ENCODE assay signal across 9 cellular contexts in the genomic region with DNA sequence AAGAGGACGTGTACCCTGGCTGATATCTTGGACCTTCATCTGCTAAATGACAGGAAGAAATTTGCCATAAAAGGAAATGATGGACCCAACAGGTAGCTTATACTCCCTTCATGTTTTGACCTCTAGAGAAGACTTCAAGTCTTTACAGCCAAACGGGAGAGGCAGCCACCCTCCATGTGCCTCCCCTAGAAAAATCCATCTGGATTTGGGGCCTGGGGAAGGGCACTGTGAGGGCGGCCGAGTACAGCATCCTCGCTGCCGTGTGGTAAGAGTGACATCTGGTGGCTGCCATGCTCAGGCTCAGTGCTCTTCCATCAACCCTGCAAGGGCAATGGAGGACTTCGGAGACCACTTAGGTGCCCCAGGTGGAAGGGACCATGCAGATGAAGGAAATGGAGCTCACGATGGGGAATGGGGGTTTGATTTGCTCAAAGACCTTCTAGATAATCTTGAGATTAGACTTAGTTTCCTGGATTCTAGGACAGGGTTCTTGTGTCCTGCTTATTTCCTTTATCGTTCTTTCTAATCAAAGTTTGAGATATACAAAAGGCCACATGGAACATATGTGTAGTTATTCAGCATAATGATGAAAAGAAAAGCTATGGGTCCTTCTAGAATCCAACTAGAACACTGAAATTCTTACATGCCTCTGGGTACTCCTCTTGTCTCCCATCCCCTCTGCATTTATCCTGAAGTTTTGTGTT. TPM values are rescaled to one million over a fixed set of nuclear protein-coding genes. Genes with fewer than 3 reads are reported as not detected.
DNase-seq lines count a peak whose midpoint lies in the region; ATAC-seq, FAIRE-seq and TF ChIP-seq lines count a peak whose summit lies in the region.
"Had no signal": no experiment of that assay in that cellular context is flagged by ENCODE, and none has a peak within 500 bp of the region (broad histone marks: within the 10 kb centered on the region; RNA-seq: fewer than 3 reads in every experiment).

No MANE protein-coding gene starts in this region.

- no peaks in the 10 kb centered on the region for H3K9me3 ChIP-seq in CD8-positive, alpha-beta T cell (ENCODE audit: low read length)
- no peaks in the 10 kb centered on the region for H3K9me3 ChIP-seq in trophoblast cell (ENCODE audit: insufficient read depth, low read depth, low read length)

- intact Hi-C loops in CD8-positive, alpha-beta T cell (cut with DNase I, micrococcal nuclease): loop anchor here (2.0 to 5.0 kb wide), 4 partner anchors 140 to 622 kb away; no protein-coding TSS in a partner anchor

- H2BK12ac ChIP-seq in trophoblast cell (ENCODE audit: low read length): no peak overlapping the region

- no peak overlapping the region for H3K27ac ChIP-seq in CD8-positive, alpha-beta T cell (ENCODE audit: low read depth, low read length)
- no peak overlapping the region for H3K27ac ChIP-seq in trophoblast cell (ENCODE audit: low read depth, low read length)

- no peak overlapping the region for H3K4me3 Mint-ChIP-seq in CD8-positive, alpha-beta T cell
- H3K4me3 Mint-ChIP-seq: memory B cell had no signal

- CTCF ChIA-PET in CD8-positive, alpha-beta T cell (lab: Charles Lee): interaction anchor here (1.1 to 1.3 kb wide), 2 partner anchors 9 to 45 kb away, joined by 3 read pairs; no protein-coding TSS in a partner anchor

- H3K79me1 ChIP-seq in trophoblast cell (ENCODE audit: low read length): no peaks in the 10 kb centered on the region

- no peak overlapping the region for H2AFZ ChIP-seq in trophoblast cell (ENCODE audit: insufficient read depth, low read length, poor library complexity)

- H3K36me3 ChIP-seq in CD8-positive, alpha-beta T cell (ENCODE audit: insufficient read depth, low read length): no peaks in the 10 kb centered on the region
- H3K36me3 ChIP-seq in trophoblast cell (ENCODE audit: control insufficient read depth in 1 of 2, insufficient read depth in 2 of 2, low read length in 2 of 2): no peaks in the 10 kb centered on the region

- H3K9me3 Mint-ChIP-seq in CD8-positive, alpha-beta T cell: no peaks in the 10 kb centered on the region
- H3K9me3 Mint-ChIP-seq: memory B cell had no signal

- H3K27me3 Mint-ChIP-seq in CD8-positive, alpha-beta T cell (ENCODE audit: low read depth): peaks cover 29% of the 10 kb centered on the region

- peaks cover 4% of the 10 kb centered on the region for H3K27me3 ChIP-seq in CD8-positive, alpha-beta T cell (ENCODE audit: insufficient read depth, low read length)
- H3K27me3 ChIP-seq in trophoblast cell (ENCODE audit: insufficient read depth, low read length): no peaks in the 10 kb centered on the region

- TF ChIP-seq CTCF in CD8-positive, alpha-beta T cell (IDR thresholded peaks at IDR 0.05): peak; percentile 17

- H3K36me3 Mint-ChIP-seq in CD8-positive, alpha-beta T cell: no peaks in the 10 kb centered on the region
- H3K36me3 Mint-ChIP-seq: memory B cell had no signal

- peak in 4 of 7 experiments; percentile 3 to 19 (median 12) for DNase-seq in CD8-positive, alpha-beta T cell
- DNase-seq in H54 (ENCODE audit: insufficient read length, low spot score): peak; percentile 18
- DNase-seq in NCI-H82 (lab: John Stamatoyannopoulos, UW): peak; percentile 77
- peak; percentile 42 to 54 for DNase-seq in activated T-cell treated with anti-CD3 and anti-CD28 coated beads, Interleukin-2, amount 50 U/mL, for 48 hours
- DNase-seq in glomerular visceral epithelial cell (ENCODE audit: extremely low spot score): peak; percentile 40
- DNase-seq in trophoblast cell: peak; percentile 31 to 68

- no peak overlapping the region for H4K12ac ChIP-seq in trophoblast cell (ENCODE audit: low read depth, low read length)

- H3K27ac Mint-ChIP-seq in CD8-positive, alpha-beta T cell: no peak overlapping the region
- H3K27ac Mint-ChIP-seq: memory B cell had no signal

- no CpG with 5 or more reads among the region's 9 CpGs for WGBS in trophoblast cell (ENCODE audit: extremely low coverage, insufficient coverage, insufficient read length)

- H3K79me2 ChIP-seq in trophoblast cell (ENCODE audit: control insufficient read depth, insufficient read depth, low read length, poor library complexity): no peaks in the 10 kb centered on the region

- H3K23ac ChIP-seq in trophoblast cell (ENCODE audit: low read length): no peak overlapping the region

- H3K4ac ChIP-seq in trophoblast cell (ENCODE audit: low read depth, low read length): no peak overlapping the region

- no peak overlapping the region for H3K4me3 ChIP-seq in CD8-positive, alpha-beta T cell (ENCODE audit: low read depth, low read length)
- H3K4me3 ChIP-seq in trophoblast cell (ENCODE audit: low read depth, low read length): no peak overlapping the region

- no peak for ATAC-seq in CD8-positive, alpha-beta T cell
- ATAC-seq in HG02852 (IDR thresholded peaks at IDR 0.05; ENCODE audit: unreplicated experiment): no peak
- ATAC-seq in GM21515 (IDR thresholded peaks at IDR 0.05; ENCODE audit: unreplicated experiment): no peak

- no peak overlapping the region for H4K91ac ChIP-seq in trophoblast cell (ENCODE audit: low read depth, low read length)

- H3K14ac ChIP-seq in trophoblast cell (ENCODE audit: low read length): no peak overlapping the region

- H2BK5ac ChIP-seq in trophoblast cell (ENCODE audit: low read depth, low read length, poor library complexity): no peak overlapping the region

- no peak overlapping the region for H4K8ac ChIP-seq in trophoblast cell (ENCODE audit: low read depth, low read length)

- no peak overlapping the region for H2BK120ac ChIP-seq in trophoblast cell (ENCODE audit: insufficient read depth, low read length, poor library complexity)

- no peak overlapping the region for H3K4me2 ChIP-seq in trophoblast cell (ENCODE audit: low read length)

- POLR2A ChIA-PET in CD8-positive, alpha-beta T cell (lab: Charles Lee): no interaction called here

- H3K4me1 ChIP-seq in CD8-positive, alpha-beta T cell (ENCODE audit: insufficient read depth, low read length): no peaks in the 10 kb centered on the region
- H3K4me1 ChIP-seq in trophoblast cell (ENCODE audit: control insufficient read depth in 1 of 2, insufficient read depth in 2 of 2, low read length in 2 of 2): no peaks in the 10 kb centered on the region

- H2AK5ac ChIP-seq in trophoblast cell (ENCODE audit: low read length): no peak overlapping the region

- H3K4me1 Mint-ChIP-seq in CD8-positive, alpha-beta T cell (ENCODE audit: low read depth): peaks cover 11% of the 10 kb centered on the region
- H3K4me1 Mint-ChIP-seq: memory B cell had no signal

- H3K9ac ChIP-seq in trophoblast cell (ENCODE audit: low read length): no peak overlapping the region

- TF ChIP-seq POLR2A in H54 (IDR thresholded peaks at IDR 0.05; ENCODE audit: low read depth, low read length): no peak

- H3K18ac ChIP-seq in trophoblast cell (ENCODE audit: low read length): no peak overlapping the region

- FAIRE-seq in H54 (lab: Jason Lieb, UNC): no peak

RNA-seq across cellular contexts. Expression of a gene that starts 44.4 kb away (rescaled TPM):
- total RNA-seq in CD8-positive, alpha-beta T cell: not detected
- 0.04 and 0.08 TPM in 2 replicates for polyA plus RNA-seq in trophoblast cell (2013)

Comparison
In these comparisons a context has a peak if more than half of its experiments do, and no peak if none do; other contexts are left out.
1. DNase-seq: peak in every context shown above with its lines; median percentile 77 in NCI-H82; 50 in trophoblast cell; 48 in activated T-cell treated with anti-CD3 and anti-CD28 coated beads, Interleukin-2, amount 50 U/mL, for 48 hours; 40 in glomerular visceral epithelial cell; 18 in H54; 12 in CD8-positive, alpha-beta T cell.